Comparison of ENCODE assay signal across 7 cellular contexts in the genomic region with DNA sequence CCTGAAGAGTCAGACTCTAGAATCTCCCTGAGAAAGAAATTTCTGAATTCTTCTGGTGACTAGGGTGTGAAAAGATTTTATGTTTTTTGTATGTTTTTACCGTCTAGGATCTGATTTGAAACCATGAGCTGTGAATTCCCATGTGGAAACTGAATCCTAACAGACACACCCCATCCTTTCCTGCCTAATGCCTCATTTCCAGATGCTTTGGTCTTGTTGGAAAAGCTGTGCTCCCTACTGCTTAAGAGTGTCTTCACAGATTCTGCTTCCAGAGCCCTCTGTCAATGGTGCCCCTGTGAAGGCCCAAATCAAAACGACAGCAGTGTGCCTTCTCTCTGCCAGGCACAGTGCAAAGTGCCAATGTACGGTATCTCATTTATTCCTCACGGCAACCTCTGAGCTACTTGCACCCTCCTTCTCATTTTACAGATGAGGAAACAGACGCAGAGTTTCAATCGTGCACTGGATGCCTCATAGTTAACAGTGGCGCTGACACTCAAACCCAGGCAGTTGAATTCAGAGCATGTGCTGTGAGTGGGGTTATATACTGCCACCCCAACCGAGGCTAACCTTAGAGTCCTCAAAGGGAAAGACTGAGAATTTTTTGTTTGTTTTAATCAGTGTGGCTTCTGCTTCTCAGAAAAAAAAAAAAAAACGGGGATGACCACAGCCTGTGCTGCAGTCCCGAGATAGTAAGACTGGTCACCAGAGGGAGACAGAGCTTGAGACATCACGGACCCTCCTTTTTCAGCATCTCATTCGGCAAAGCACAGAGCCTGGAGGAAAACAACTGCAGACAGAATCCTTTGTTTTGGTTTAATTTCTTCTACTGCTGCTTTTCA.
A peak's percentile ranks its signal among the peaks of the same experiment; 100 is the strongest.
DNase-seq lines count a peak whose midpoint lies in the region; ATAC-seq and TF ChIP-seq lines count a peak whose summit lies in the region.

No MANE protein-coding gene starts in this region.

- ATAC-seq in HG03442 (IDR thresholded peaks at IDR 0.05; ENCODE audit: unreplicated experiment): peak; percentile 53
- ATAC-seq in psoas muscle: peak; percentile 36 to 76 (median 39)
- no peak for ATAC-seq in stimulated activated memory B cell treated with anti-CD40 and anti-IgM and Interleukin-4, amounts not matched to agents 10 μg/mL and 1 μg/mL and 100 μg/mL, for 72 hours

- no peaks in the 10 kb centered on the region for H3K27me3 ChIP-seq in psoas muscle (ENCODE audit: insufficient read depth in 3 of 3, low read length in 2 of 3)

- H3K4me1 Mint-ChIP-seq in glutamatergic neuron (ENCODE audit: low read depth, unreplicated experiment): peaks cover 24% of the 10 kb centered on the region
- H3K4me1 Mint-ChIP-seq in stimulated activated memory B cell treated with anti-CD40 and anti-IgM and Interleukin-4, amounts not matched to agents 10 μg/mL and 1 μg/mL and 100 μg/mL, for 72 hours: no peaks in the 10 kb centered on the region

- WGBS in psoas muscle, 3 donors: 23 to 30% (median 24%) methylated on average over 12 of the region's 12 CpGs

- DNase-seq in SW480 (ENCODE audit: low spot score): peak; percentile 53
- DNase-seq in glutamatergic neuron: peak; percentile 41
- peak in 1 of 2 donors; percentile 13 for DNase-seq in psoas muscle
- no peak for DNase-seq in stimulated activated CD4-positive, alpha-beta T cell treated with anti-CD3 and anti-CD28 coated beads, Interleukin-4, amount 100 ng/mL, for 4 hours

- H3K27ac Mint-ChIP-seq in glutamatergic neuron (ENCODE audit: unreplicated experiment): peak overlapping the region; percentile 19
- H3K27ac Mint-ChIP-seq in stimulated activated memory B cell treated with anti-CD40 and anti-IgM and Interleukin-4, amounts not matched to agents 10 μg/mL and 1 μg/mL and 100 μg/mL, for 72 hours: no peak overlapping the region

- H3K36me3 ChIP-seq in psoas muscle (ENCODE audit: insufficient read depth in 1 of 2, low read depth in 1 of 2): no peaks in the 10 kb centered on the region

- H3K36me3 Mint-ChIP-seq in glutamatergic neuron (ENCODE audit: unreplicated experiment): no peaks in the 10 kb centered on the region
- no peaks in the 10 kb centered on the region for H3K36me3 Mint-ChIP-seq in stimulated activated memory B cell treated with anti-CD40 and anti-IgM and Interleukin-4, amounts not matched to agents 10 μg/mL and 1 μg/mL and 100 μg/mL, for 72 hours

- H3K9me3 ChIP-seq in psoas muscle: no peaks in the 10 kb centered on the region

- no peak overlapping the region for H3K4me3 ChIP-seq in psoas muscle

- no peaks in the 10 kb centered on the region for H3K9me3 Mint-ChIP-seq in glutamatergic neuron (ENCODE audit: unreplicated experiment)
- H3K9me3 Mint-ChIP-seq in stimulated activated memory B cell treated with anti-CD40 and anti-IgM and Interleukin-4, amounts not matched to agents 10 μg/mL and 1 μg/mL and 100 μg/mL, for 72 hours: no peaks in the 10 kb centered on the region

- peak; percentile 59 for TF ChIP-seq CTCF in GM12872 (IDR thresholded peaks at IDR 0.05; ENCODE audit: insufficient read depth, low read depth, low read length)
- peak; percentile 45 for TF ChIP-seq CTCF in glutamatergic neuron (IDR thresholded peaks at IDR 0.05; ENCODE audit: partially characterized antibody, unreplicated experiment)
- TF ChIP-seq CTCF in psoas muscle (IDR thresholded peaks at IDR 0.05): peak; percentile 35

- no peaks in the 10 kb centered on the region for H3K27me3 Mint-ChIP-seq in glutamatergic neuron (ENCODE audit: unreplicated experiment)
- peaks cover 24% of the 10 kb centered on the region for H3K27me3 Mint-ChIP-seq in stimulated activated memory B cell treated with anti-CD40 and anti-IgM and Interleukin-4, amounts not matched to agents 10 μg/mL and 1 μg/mL and 100 μg/mL, for 72 hours

- no peaks in the 10 kb centered on the region for H3K4me1 ChIP-seq in psoas muscle

- no peak overlapping the region for H3K27ac ChIP-seq in psoas muscle

- H3K4me3 Mint-ChIP-seq in glutamatergic neuron (ENCODE audit: unreplicated experiment): no peak overlapping the region
- H3K4me3 Mint-ChIP-seq in stimulated activated memory B cell treated with anti-CD40 and anti-IgM and Interleukin-4, amounts not matched to agents 10 μg/mL and 1 μg/mL and 100 μg/mL, for 72 hours: no peak overlapping the region

- intact Hi-C loops in psoas muscle (cut with DNase I): loop anchor here (5.0 to 10.0 kb wide), 2 partner anchors 872 to 874 kb away; no protein-coding TSS in a partner anchor

Comparison
In these comparisons a context has a peak if more than half of its experiments do, and no peak if none do; other contexts are left out.
1. DNase-seq: peak in SW480 (single experiment) and glutamatergic neuron (single experiment); none in stimulated activated CD4-positive, alpha-beta T cell treated with anti-CD3 and anti-CD28 coated beads, Interleukin-4, amount 100 ng/mL, for 4 hours (0 of 2).
2. Peak in every context shown above with its lines, with median percentiles within 50 percentile points of each other: CTCF ChIP-seq.